21 cellular contexts compared by ENCODE assay signal in the genomic region with DNA sequence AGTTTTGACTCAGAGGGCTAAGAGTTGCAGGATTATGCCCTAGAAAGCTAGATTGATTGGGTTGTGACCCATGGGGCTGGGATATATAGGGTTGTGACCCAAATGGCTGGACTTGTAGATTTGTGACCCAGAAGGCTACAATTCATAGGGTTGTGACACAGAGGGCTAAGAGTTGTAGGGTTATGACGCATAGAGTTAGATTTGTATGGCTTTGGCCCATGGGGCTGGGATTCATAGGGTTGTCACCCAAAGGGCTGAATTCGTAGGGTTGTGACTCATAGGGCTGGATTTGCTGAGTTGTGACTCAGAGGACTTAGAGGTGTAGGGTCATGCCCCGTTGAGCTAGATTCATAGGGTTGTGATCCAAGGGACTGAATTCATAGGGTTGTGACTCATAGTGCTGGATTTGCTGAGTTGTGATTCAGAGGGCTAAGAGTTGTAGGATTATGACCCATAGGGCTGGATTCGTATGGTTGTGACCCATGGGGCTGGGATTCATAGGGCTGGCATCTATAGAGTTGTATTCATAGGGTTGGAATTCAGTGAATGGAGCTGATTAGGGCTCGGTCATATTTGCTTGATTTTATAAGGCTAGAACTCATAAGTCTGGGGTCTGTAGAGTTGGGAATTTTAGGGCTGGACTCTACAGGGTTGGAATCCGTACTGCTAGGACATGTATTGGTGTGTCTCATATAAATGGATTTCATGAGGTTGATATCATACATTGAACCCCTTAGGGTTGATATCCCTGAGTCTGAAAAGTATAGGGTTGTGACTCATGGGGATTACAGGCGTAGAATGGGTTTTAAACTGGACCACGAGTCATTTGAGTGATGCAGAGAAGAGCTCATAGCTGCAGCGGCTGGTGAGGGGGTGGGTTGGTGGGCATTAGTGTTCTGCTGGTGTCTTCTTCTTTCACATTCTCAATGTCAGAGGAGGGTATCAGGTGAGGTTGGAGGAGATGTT.
DNase-seq lines count a peak whose midpoint lies in the region; ATAC-seq and TF ChIP-seq lines count a peak whose summit lies in the region.
"Had no signal": no experiment of that assay in that cellular context is flagged by ENCODE, and none has a peak within 500 bp of the region (broad histone marks: within the 10 kb centered on the region; RNA-seq: fewer than 3 reads in every experiment).

No MANE protein-coding gene starts in this region.

- CTCF ChIA-PET in activated naive CD4-positive, alpha-beta T cell treated with anti-CD3 and anti-CD28 coated beads for 36 hours (lab: Charles Lee): no interaction called here

- H3K4me3 Mint-ChIP-seq in activated naive CD4-positive, alpha-beta T cell treated with anti-CD3 and anti-CD28 coated beads for 36 hours: no peak overlapping the region
- H3K4me3 Mint-ChIP-seq: activated CD4-positive, alpha-beta memory T cell treated with anti-CD3 and anti-CD28 coated beads, Interleukin-2, amount 10 ng/mL, durations not matched to agents 7 days and 5 days; CD4-positive, alpha-beta memory T cell; neural crest cell had no signal

- WGBS in mesendoderm (ENCODE audit: extremely low coverage, insufficient coverage, low lambda C conversion rate): no CpG with 5 or more reads among the region's 9 CpGs

- no peak overlapping the region for H3K4me2 ChIP-seq in mesendoderm (ENCODE audit: low read length)
- H3K4me2 ChIP-seq: SK-N-SH had no signal

- no peaks in the 10 kb centered on the region for H3K4me1 Mint-ChIP-seq in activated naive CD4-positive, alpha-beta T cell treated with anti-CD3 and anti-CD28 coated beads for 36 hours (ENCODE audit: low read depth)
- H3K4me1 Mint-ChIP-seq: activated CD4-positive, alpha-beta memory T cell treated with anti-CD3 and anti-CD28 coated beads, Interleukin-2, amount 10 ng/mL, durations not matched to agents 7 days and 5 days; neural crest cell had no signal

- no peak overlapping the region for H2AK5ac ChIP-seq in mesendoderm (ENCODE audit: low read length)

- no peaks in the 10 kb centered on the region for H3K27me3 ChIP-seq in mesendoderm (ENCODE audit: insufficient read depth, low read length, poor library complexity)

- H3K4me3 ChIP-seq in choroid plexus epithelial cell (ENCODE audit: low read depth, low read length): no peak overlapping the region
- H3K4me3 ChIP-seq in mesendoderm (ENCODE audit: low read length): no peak overlapping the region

- H2BK15ac ChIP-seq in mesendoderm (replicated peaks; ENCODE audit: low read depth): no peak overlapping the region

- no peak overlapping the region for H2BK120ac ChIP-seq in mesendoderm (ENCODE audit: low read depth, low read length)

- H3K9ac ChIP-seq in mesendoderm (ENCODE audit: low read length): no peak overlapping the region
- H3K9ac ChIP-seq: SK-N-SH had no signal

- no peak overlapping the region for H4K5ac ChIP-seq in mesendoderm (ENCODE audit: low read length)

- no peaks in the 10 kb centered on the region for H3K36me3 ChIP-seq in mesendoderm (ENCODE audit: control insufficient read depth, insufficient read depth, low read length)

- no peaks in the 10 kb centered on the region for H3K79me2 ChIP-seq in mesendoderm (ENCODE audit: control insufficient read depth, insufficient read depth, low read length)

- no peak overlapping the region for H2BK5ac ChIP-seq in mesendoderm (ENCODE audit: low read length)

- H3K27ac Mint-ChIP-seq in activated naive CD4-positive, alpha-beta T cell treated with anti-CD3 and anti-CD28 coated beads, Interleukin-2, amount 50 U/mL, for 72 hours: no peak overlapping the region
- H3K27ac Mint-ChIP-seq in activated naive CD4-positive, alpha-beta T cell treated with anti-CD3 and anti-CD28 coated beads for 36 hours: no peak overlapping the region
- H3K27ac Mint-ChIP-seq: activated CD4-positive, alpha-beta memory T cell treated with anti-CD3 and anti-CD28 coated beads, Interleukin-2, amount 10 ng/mL, durations not matched to agents 7 days and 5 days; activated T-helper 2 cell treated with anti-CD3 and anti-CD28 coated beads, Interferon-gamma antibody, Interleukin-2, Interleukin-4, amounts not matched to agents 10 μg/mL and 5 μg/mL and 100 μg/mL, durations not matched to agents 14 hours and 24 hours and 36 hours; CD4-positive, alpha-beta memory T cell had no signal

- no peak overlapping the region for H3K4ac ChIP-seq in mesendoderm (ENCODE audit: low read depth, low read length)

- H3K27me3 Mint-ChIP-seq in activated naive CD4-positive, alpha-beta T cell treated with anti-CD3 and anti-CD28 coated beads for 36 hours (ENCODE audit: low read depth): peaks cover 8% of the 10 kb centered on the region
- H3K27me3 Mint-ChIP-seq: activated CD4-positive, alpha-beta memory T cell treated with anti-CD3 and anti-CD28 coated beads, Interleukin-2, amount 10 ng/mL, durations not matched to agents 7 days and 5 days had no signal

- peaks cover 27 to 29% of the 10 kb centered on the region in 2 donors for H3K9me3 Mint-ChIP-seq in activated naive CD4-positive, alpha-beta T cell treated with anti-CD3 and anti-CD28 coated beads, Interleukin-2, amount 50 U/mL, for 72 hours
- peaks cover 14% of the 10 kb centered on the region for H3K9me3 Mint-ChIP-seq in activated naive CD4-positive, alpha-beta T cell treated with anti-CD3 and anti-CD28 coated beads for 36 hours

- TF ChIP-seq CTCF in choroid plexus epithelial cell (conservative IDR thresholded peaks at IDR 0.05; ENCODE audit: low read depth, low read length): no peak

- H3K27ac ChIP-seq in mesendoderm (ENCODE audit: low read depth, low read length): no peak overlapping the region

- H3K23ac ChIP-seq in mesendoderm (ENCODE audit: low read length): no peak overlapping the region

- H3K18ac ChIP-seq in mesendoderm (ENCODE audit: low read length): no peak overlapping the region

- H3K79me1 ChIP-seq in mesendoderm (ENCODE audit: low read length): no peaks in the 10 kb centered on the region

- no peak for DNase-seq in activated naive CD4-positive, alpha-beta T cell treated with anti-CD3 and anti-CD28 coated beads, Interleukin-2, amount 50 U/mL, for 72 hours (ENCODE audit: low spot score in 2 of 2)
- no peak for DNase-seq in activated naive CD4-positive, alpha-beta T cell treated with anti-CD3 and anti-CD28 coated beads for 36 hours
- DNase-seq in LoVo (ENCODE audit: low spot score) (peak; percentile 51), choroid plexus epithelial cell (ENCODE audit: low read depth) (peak; percentile 4), mesendoderm (no peak)
- DNase-seq in stimulated activated naive CD8-positive, alpha-beta T cell treated with anti-CD3 and anti-CD28 coated beads, Interleukin-15, Interleukin-2, amounts not matched to agents 100 U/mL and 50 U/mL, for 24 hours: no peak
- DNase-seq: activated CD4-positive, alpha-beta memory T cell treated with anti-CD3 and anti-CD28 coated beads, Interleukin-2, amount 10 ng/mL, durations not matched to agents 7 days and 5 days; amniotic stem cell; CD4-positive, alpha-beta memory T cell; DMS79; hypothalamus; kidney glomerular epithelial cell; NCI-H1048; NCI-H2107; NCI-H69; retina; SK-N-SH had no signal

- no peaks in the 10 kb centered on the region for H3K4me1 ChIP-seq in mesendoderm (ENCODE audit: control insufficient read depth, low read depth, low read length)

- peaks cover 4 to 22% of the 10 kb centered on the region in 2 donors for H3K36me3 Mint-ChIP-seq in activated naive CD4-positive, alpha-beta T cell treated with anti-CD3 and anti-CD28 coated beads, Interleukin-2, amount 50 U/mL, for 72 hours
- no peaks in the 10 kb centered on the region for H3K36me3 Mint-ChIP-seq in activated naive CD4-positive, alpha-beta T cell treated with anti-CD3 and anti-CD28 coated beads for 36 hours (ENCODE audit: low read depth)

- H4K8ac ChIP-seq in mesendoderm (ENCODE audit: low read depth, low read length): no peak overlapping the region

- intact Hi-C loops in activated naive CD4-positive, alpha-beta T cell treated with anti-CD3 and anti-CD28 coated beads for 36 hours (cut with micrococcal nuclease): no loop called here

- H3K56ac ChIP-seq in mesendoderm (ENCODE audit: low read length): no peak overlapping the region

- ATAC-seq in activated naive CD4-positive, alpha-beta T cell treated with anti-CD3 and anti-CD28 coated beads, Interleukin-2, amount 50 U/mL, for 72 hours: peak; percentile 72 to 77
- ATAC-seq in stimulated activated naive CD8-positive, alpha-beta T cell treated with anti-CD3 and anti-CD28 coated beads, Interleukin-15, Interleukin-2, amounts not matched to agents 100 U/mL and 50 U/mL, for 24 hours: peak; percentile 55
- no peak for ATAC-seq in HG03469 (IDR thresholded peaks at IDR 0.05; ENCODE audit: unreplicated experiment)
- ATAC-seq in HG03280 (IDR thresholded peaks at IDR 0.05; ENCODE audit: unreplicated experiment): no peak

Comparison
In these comparisons a context has a peak if more than half of its experiments do, and no peak if none do; other contexts are left out.
1. ATAC-seq: peak in activated naive CD4-positive, alpha-beta T cell treated with anti-CD3 and anti-CD28 coated beads, Interleukin-2, amount 50 U/mL, for 72 hours (2 of 2) and stimulated activated naive CD8-positive, alpha-beta T cell treated with anti-CD3 and anti-CD28 coated beads, Interleukin-15, Interleukin-2, amounts not matched to agents 100 U/mL and 50 U/mL, for 24 hours (single experiment); none in HG03469 (single experiment) and HG03280 (single experiment).
2. DNase-seq: peak in LoVo (single experiment) and choroid plexus epithelial cell (single experiment); none in activated naive CD4-positive, alpha-beta T cell treated with anti-CD3 and anti-CD28 coated beads, Interleukin-2, amount 50 U/mL, for 72 hours (0 of 2), activated naive CD4-positive, alpha-beta T cell treated with anti-CD3 and anti-CD28 coated beads for 36 hours (single experiment), stimulated activated naive CD8-positive, alpha-beta T cell treated with anti-CD3 and anti-CD28 coated beads, Interleukin-15, Interleukin-2, amounts not matched to agents 100 U/mL and 50 U/mL, for 24 hours (single experiment) and mesendoderm (single experiment).